In the genomic region with DNA sequence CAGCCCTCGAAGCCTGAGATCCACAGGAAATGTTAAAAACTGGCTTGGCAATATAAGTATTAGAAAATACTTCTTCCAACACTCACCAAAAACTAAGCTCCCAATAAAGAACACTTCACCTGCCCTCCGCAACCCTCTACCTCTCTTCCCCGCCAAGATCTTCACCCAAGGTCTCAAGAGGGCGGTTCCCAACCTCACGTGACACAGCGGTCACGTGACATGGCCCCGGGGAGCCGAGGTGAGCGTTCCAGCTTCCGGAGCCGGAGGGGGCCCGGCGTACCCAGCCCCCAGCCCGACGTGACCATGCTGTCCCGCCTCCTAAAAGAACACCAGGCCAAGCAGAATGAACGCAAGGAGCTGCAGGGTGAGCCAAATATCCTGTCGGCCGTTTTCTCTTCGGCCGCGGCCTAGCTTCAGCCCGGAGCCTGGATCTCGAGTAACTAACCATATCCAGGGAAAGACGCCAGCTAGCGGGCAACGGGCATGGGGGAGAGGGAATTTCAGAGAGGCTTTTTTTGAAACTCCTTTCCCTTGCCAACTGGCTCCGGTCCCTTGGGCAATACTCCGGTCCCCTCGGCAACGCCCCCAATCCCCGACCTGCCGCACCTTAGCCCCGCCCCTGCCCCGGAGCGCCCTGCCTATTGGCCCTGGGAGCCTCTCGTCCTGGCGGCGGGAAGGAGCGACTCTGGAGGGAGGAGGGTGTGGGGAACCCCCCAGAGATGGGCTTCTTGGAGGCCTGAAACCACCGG, we compare ENCODE assay signal across 1 cellular context.
A peak's percentile ranks its signal among the peaks of the same experiment; 100 is the strongest.
TF ChIP-seq lines count a peak whose summit lies in the region.

Gene BLOC1S1 (plus strand): TSS at position 214 of the 749 bp plus-strand sequence. CDS start 6 bp downstream, at position 220.

TF ChIP-seq in GM12878, 131 proteins besides CTCF, POLR2A, EP300 and RAD21 (continued from another document):
- TF ChIP-seq PKNOX1 (IDR thresholded peaks at IDR 0.05) = peak; percentile 60
- no peak for TF ChIP-seq NFXL1 (IDR thresholded peaks at IDR 0.05; ENCODE audit: borderline replicate concordance)
- TF ChIP-seq, protein P1, sequence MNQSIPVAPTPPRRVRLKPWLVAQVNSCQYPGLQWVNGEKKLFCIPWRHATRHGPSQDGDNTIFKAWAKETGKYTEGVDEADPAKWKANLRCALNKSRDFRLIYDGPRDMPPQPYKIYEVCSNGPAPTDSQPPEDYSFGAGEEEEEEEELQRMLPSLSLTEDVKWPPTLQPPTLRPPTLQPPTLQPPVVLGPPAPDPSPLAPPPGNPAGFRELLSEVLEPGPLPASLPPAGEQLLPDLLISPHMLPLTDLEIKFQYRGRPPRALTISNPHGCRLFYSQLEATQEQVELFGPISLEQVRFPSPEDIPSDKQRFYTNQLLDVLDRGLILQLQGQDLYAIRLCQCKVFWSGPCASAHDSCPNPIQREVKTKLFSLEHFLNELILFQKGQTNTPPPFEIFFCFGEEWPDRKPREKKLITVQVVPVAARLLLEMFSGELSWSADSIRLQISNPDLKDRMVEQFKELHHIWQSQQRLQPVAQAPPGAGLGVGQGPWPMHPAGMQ (IDR thresholded peaks at IDR 0.05; ENCODE audit: borderline replicate concordance) = no peak
- TF ChIP-seq MYC (IDR thresholded peaks at IDR 0.05; ENCODE audit: insufficient read depth, insufficient read length, insufficient replicate concordance, low read length, severe bottlenecking) = no peak
- no peak for TF ChIP-seq BRCA1 (IDR thresholded peaks at IDR 0.05; ENCODE audit: low read depth, low read length)
- 0 out of 2 replicates have a peak, but pooled peaks have one; percentile 58 for TF ChIP-seq PML (IDR thresholded peaks at IDR 0.05; ENCODE audit: low read length)
- peak; percentile 51; the same call in 1 of the 2 replicates for TF ChIP-seq ATF7 (IDR thresholded peaks at IDR 0.05; ENCODE audit: low read depth)
- peak; percentile 28 for TF ChIP-seq SIX5 (IDR thresholded peaks at IDR 0.05; ENCODE audit: low read depth, low read length, severe bottlenecking)
- peak; percentile 95 for TF ChIP-seq RELA (IDR thresholded peaks at IDR 0.05; ENCODE audit: borderline replicate concordance, partially characterized antibody)
- TF ChIP-seq ETV6 (conservative IDR thresholded peaks at IDR 0.05 in 1 of 2, IDR thresholded peaks at IDR 0.05 in 1 of 2; ENCODE audit: borderline replicate concordance in 1 of 2, low read depth in 1 of 2) = peak in 1 of 2 experiments; percentile 48; a peak in 1 of 4 replicates
- TF ChIP-seq ASH2L (IDR thresholded peaks at IDR 0.05; ENCODE audit: borderline replicate concordance, low read depth) = peak; percentile 35; the same call in 1 of the 2 replicates
- no peak for TF ChIP-seq KLF5 (IDR thresholded peaks at IDR 0.05; ENCODE audit: partially characterized antibody)
- TF ChIP-seq, protein P2, sequence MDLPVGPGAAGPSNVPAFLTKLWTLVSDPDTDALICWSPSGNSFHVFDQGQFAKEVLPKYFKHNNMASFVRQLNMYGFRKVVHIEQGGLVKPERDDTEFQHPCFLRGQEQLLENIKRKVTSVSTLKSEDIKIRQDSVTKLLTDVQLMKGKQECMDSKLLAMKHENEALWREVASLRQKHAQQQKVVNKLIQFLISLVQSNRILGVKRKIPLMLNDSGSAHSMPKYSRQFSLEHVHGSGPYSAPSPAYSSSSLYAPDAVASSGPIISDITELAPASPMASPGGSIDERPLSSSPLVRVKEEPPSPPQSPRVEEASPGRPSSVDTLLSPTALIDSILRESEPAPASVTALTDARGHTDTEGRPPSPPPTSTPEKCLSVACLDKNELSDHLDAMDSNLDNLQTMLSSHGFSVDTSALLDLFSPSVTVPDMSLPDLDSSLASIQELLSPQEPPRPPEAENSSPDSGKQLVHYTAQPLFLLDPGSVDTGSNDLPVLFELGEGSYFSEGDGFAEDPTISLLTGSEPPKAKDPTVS (IDR thresholded peaks at IDR 0.05; ENCODE audit: low read depth, low read length) = no peak
- no peak for TF ChIP-seq CBX5 (IDR thresholded peaks at IDR 0.05; ENCODE audit: low read depth)
- TF ChIP-seq RB1 (IDR thresholded peaks at IDR 0.05; ENCODE audit: borderline replicate concordance) = peak; percentile 58; the same call in 1 of the 2 replicates
- no peak for TF ChIP-seq NFYA (IDR thresholded peaks at IDR 0.05; ENCODE audit: borderline replicate concordance, low read depth, low read length)
- TF ChIP-seq NR2C1 (IDR thresholded peaks at IDR 0.05) = peak; percentile 72
- peak; percentile 62 for TF ChIP-seq DPF2 (IDR thresholded peaks at IDR 0.05)
- TF ChIP-seq ZBTB40 (IDR thresholded peaks at IDR 0.05; ENCODE audit: borderline replicate concordance) = peak; percentile 65; the same call in 1 of the 2 replicates
- peak; percentile 21 to 57 for TF ChIP-seq EGR1 (IDR thresholded peaks at IDR 0.05; ENCODE audit: borderline replicate concordance in 1 of 2, low read depth in 2 of 2, low read length in 2 of 2)
- no peak for TF ChIP-seq ZNF622 (IDR thresholded peaks at IDR 0.05)
- TF ChIP-seq ZSCAN29 (IDR thresholded peaks at IDR 0.05) = no peak
- TF ChIP-seq STAT3 (IDR thresholded peaks at IDR 0.05; ENCODE audit: low read depth, low read length) = no peak
- peak; percentile 87; the same call in 1 of the 2 replicates for TF ChIP-seq GATAD2B (conservative IDR thresholded peaks at IDR 0.05; ENCODE audit: low read depth)
- peak; percentile 55 for TF ChIP-seq EED (IDR thresholded peaks at IDR 0.05; ENCODE audit: low read depth)
TF ChIP-seq in GM12878: peak in this region for 66.
